Comparison of ENCODE assay signal across 21 cellular contexts in genomic region chr3:69833591-69833990, GRCh38.
A peak's percentile ranks its signal among the peaks of the same experiment; 100 is the strongest.
DNase-seq lines count a peak whose midpoint lies in the region; ATAC-seq, FAIRE-seq and TF ChIP-seq lines count a peak whose summit lies in the region.
"Had no signal": no experiment of that assay in that cellular context is flagged by ENCODE, and none has a peak within 500 bp of the region (broad histone marks: within the 10 kb centered on the region; RNA-seq: fewer than 3 reads in every experiment).

No MANE protein-coding gene starts in this region.

- BruUV-seq in MCF 10A (replicated peaks; lab: Mats Ljungman, UMichigan), result no TSS peak
- BruUV-seq in PC-3 (replicated peaks; lab: Mats Ljungman, UMichigan), result no TSS peak

- H3K4me2 ChIP-seq in PC-3 (ENCODE audit: low read length), result no peak overlapping the region
- H3K4me2 ChIP-seq: BLaER1 had no signal

- H2AFZ ChIP-seq in PC-3 (ENCODE audit: low read length), result no peak overlapping the region
- H2AFZ ChIP-seq: GM23248 had no signal

- H3K9me3 ChIP-seq in PC-3 (ENCODE audit: low read length), result no peaks in the 10 kb centered on the region

- no peak overlapping the region for H3K4me3 Mint-ChIP-seq in MCF 10A (ENCODE audit: unreplicated experiment)
- H3K4me3 Mint-ChIP-seq: B cell; CD4-positive, CD25-positive, alpha-beta regulatory T cell; CD8-positive, alpha-beta T cell had no signal

- H3K27ac ChIP-seq in PC-3 (ENCODE audit: low read length), result no peak overlapping the region
- H3K27ac ChIP-seq: 22Rv1, BLaER1, C4-2B, GM23248 had no signal

- H3K9me2 ChIP-seq in PC-3 (replicated peaks; ENCODE audit: low read length), result no peaks in the 10 kb centered on the region

- no peak overlapping the region for H3K27ac Mint-ChIP-seq in MCF 10A (ENCODE audit: low read depth, unreplicated experiment)
- H3K27ac Mint-ChIP-seq: B cell; CD4-positive, CD25-positive, alpha-beta regulatory T cell; CD8-positive, alpha-beta T cell had no signal

- peaks cover 6% of the 10 kb centered on the region; the same call in 1 of the 2 replicates for H3K4me1 ChIP-seq in PC-3 (ENCODE audit: insufficient read depth, low read length)
- H3K4me1 ChIP-seq: BLaER1, Caco-2 had no signal

- no peaks in the 10 kb centered on the region for H3F3A ChIP-seq in PC-3 (ENCODE audit: low read length, unreplicated experiment)

- POLR2A ChIA-PET in MCF 10A (lab: Yijun Ruan, JAX), result no interaction called here
- POLR2A ChIA-PET in PC-3 (lab: Charles Lee; ENCODE audit: unreplicated experiment), result no interaction called here

- no peaks in the 10 kb centered on the region for H3K9me3 Mint-ChIP-seq in MCF 10A (ENCODE audit: unreplicated experiment)

- H3K79me2 ChIP-seq in PC-3 (ENCODE audit: low read length), result no peaks in the 10 kb centered on the region

- no peaks in the 10 kb centered on the region for H3K27me3 Mint-ChIP-seq in MCF 10A (ENCODE audit: insufficient read depth, unreplicated experiment)
- H3K27me3 Mint-ChIP-seq: B cell; CD4-positive, CD25-positive, alpha-beta regulatory T cell had no signal

- H3K27me3 ChIP-seq in PC-3 (ENCODE audit: low read length), result no peaks in the 10 kb centered on the region
- H3K27me3 ChIP-seq: BLaER1 had no signal

- no peak overlapping the region for H3K9ac ChIP-seq in PC-3 (ENCODE audit: low read length)
- H3K9ac ChIP-seq: BLaER1, GM23248 had no signal

- H3K36me3 ChIP-seq in PC-3 (ENCODE audit: low read depth, low read length), result no peaks in the 10 kb centered on the region
- H3K36me3 ChIP-seq: BLaER1 had no signal

- in situ Hi-C loops in T47D (cut with HindIII; ENCODE audit: low pct_unique_long_range_greater_than_20kb, low sequenced_read_pairs), result no loop called here

- H4K20me1 ChIP-seq in PC-3 (ENCODE audit: low read length), result no peaks in the 10 kb centered on the region
- H4K20me1 ChIP-seq: BLaER1 had no signal

- intact Hi-C loops in MCF 10A (cut with micrococcal nuclease), result no loop called here
- intact Hi-C loops in PC-3 (cut with micrococcal nuclease), result no loop called here

- no peak for TF ChIP-seq CTCF in MCF 10A (IDR thresholded peaks at IDR 0.05; ENCODE audit: unreplicated experiment)
- TF ChIP-seq CTCF in PC-3 (conservative IDR thresholded peaks at IDR 0.05; ENCODE audit: low read depth, low read length), result no peak

- no peaks in the 10 kb centered on the region for H3K4me1 Mint-ChIP-seq in MCF 10A (ENCODE audit: insufficient read depth, unreplicated experiment)
- H3K4me1 Mint-ChIP-seq: B cell; CD4-positive, CD25-positive, alpha-beta regulatory T cell had no signal

- ATAC-seq in PC-3, result peak; percentile 86
- ATAC-seq: CD8-positive, alpha-beta T cell had no signal

- peak; percentile 94 for FAIRE-seq in HTR-8/SVneo (lab: Jason Lieb, UNC)
- FAIRE-seq: A204.1, H1 had no signal

- no peak overlapping the region for H3K4me3 ChIP-seq in PC-3 (ENCODE audit: low read length)
- H3K4me3 ChIP-seq: BLaER1, GM23248 had no signal

- CTCF ChIA-PET in MCF 10A (lab: Yijun Ruan, JAX) (interaction anchor here (0.6 kb wide), 1 partner anchor 142 kb away, joined by 3 read pairs; no protein-coding TSS in a partner anchor), PC-3 (lab: Charles Lee) (no interaction called here)

- peak; percentile 1 to 78 for DNase-seq in T47D (ENCODE audit: low read depth in 1 of 2, low spot score in 1 of 2)
- DNase-seq in MCF 10A (ENCODE audit: unreplicated experiment), result no peak
- no peak for DNase-seq in HTR-8/SVneo (ENCODE audit: insufficient read length, low spot score)
- DNase-seq in PC-3, result peak; percentile 26
- DNase-seq in T-helper 9 cell, result no peak
- no peak for DNase-seq in D341Med (ENCODE audit: low spot score)
- no peak for DNase-seq in SHP77 treated with DMSO at 0.1 percent for 48 hours (lab: John Stamatoyannopoulos, UW)
- DNase-seq: Caco-2; CD4-positive, CD25-positive, alpha-beta regulatory T cell; CD8-positive, alpha-beta T cell; DMS 273 treated with DMSO at 0.1 percent for 48 hours; DND-41; GM23248; H7; HCEC 1CT had no signal

- H3K36me3 Mint-ChIP-seq in MCF 10A (ENCODE audit: insufficient read depth, unreplicated experiment), result peaks cover 5% of the 10 kb centered on the region
- H3K36me3 Mint-ChIP-seq: CD4-positive, CD25-positive, alpha-beta regulatory T cell; CD8-positive, alpha-beta T cell had no signal

Comparison
In these comparisons a context has a peak if more than half of its experiments do, and no peak if none do; other contexts are left out.
1. DNase-seq: peak in T47D (2 of 2) and PC-3 (single experiment); none in MCF 10A (single experiment), HTR-8/SVneo (single experiment), T-helper 9 cell (single experiment), D341Med (single experiment) and SHP77 treated with DMSO at 0.1 percent for 48 hours (single experiment).